Comparison of ENCODE assay signal across 2 cellular contexts in genomic region chr18:23272498-23273232, GRCh38.
TF ChIP-seq lines count a peak whose summit lies in the region.

No MANE protein-coding gene starts in this region.

TF ChIP-seq in GM12891, 5 proteins besides CTCF, POLR2A, EP300 and RAD21:
- TF ChIP-seq TAF1 (IDR thresholded peaks at IDR 0.05; ENCODE audit: low read depth, low read length) (no peak), POU2F2 (IDR thresholded peaks at IDR 0.05; ENCODE audit: low read depth, low read length) (no peak), SPI1 (IDR thresholded peaks at IDR 0.05; ENCODE audit: low read depth, low read length) (no peak), POLR2AphosphoS5 (IDR thresholded peaks at IDR 0.05; ENCODE audit: low read depth, low read length) (no peak), PAX5 (IDR thresholded peaks at IDR 0.05; ENCODE audit: insufficient read depth, low read length, severe bottlenecking) (no peak)

TF ChIP-seq in H1, 55 proteins besides CTCF, POLR2A, EP300 and RAD21:
- TF ChIP-seq BCL11A (IDR thresholded peaks at IDR 0.05; ENCODE audit: low read depth in 2 of 2, low read length in 2 of 2) (no peak), NANOG (IDR thresholded peaks at IDR 0.05; ENCODE audit: insufficient read depth, low read depth, low read length, poor library complexity, severe bottlenecking) (no peak), PHF8 (conservative IDR thresholded peaks at IDR 0.05; ENCODE audit: low read depth, low read length) (no peak), TBP (IDR thresholded peaks at IDR 0.05; ENCODE audit: low read depth, low read length) (no peak), GTF2F1 (IDR thresholded peaks at IDR 0.05; ENCODE audit: borderline replicate concordance, low read depth, low read length) (no peak), CHD1 (IDR thresholded peaks at IDR 0.05; ENCODE audit: low read depth, low read length) (no peak)
TF ChIP-seq in H1: peak in this region for 0.
